In the genomic region with DNA sequence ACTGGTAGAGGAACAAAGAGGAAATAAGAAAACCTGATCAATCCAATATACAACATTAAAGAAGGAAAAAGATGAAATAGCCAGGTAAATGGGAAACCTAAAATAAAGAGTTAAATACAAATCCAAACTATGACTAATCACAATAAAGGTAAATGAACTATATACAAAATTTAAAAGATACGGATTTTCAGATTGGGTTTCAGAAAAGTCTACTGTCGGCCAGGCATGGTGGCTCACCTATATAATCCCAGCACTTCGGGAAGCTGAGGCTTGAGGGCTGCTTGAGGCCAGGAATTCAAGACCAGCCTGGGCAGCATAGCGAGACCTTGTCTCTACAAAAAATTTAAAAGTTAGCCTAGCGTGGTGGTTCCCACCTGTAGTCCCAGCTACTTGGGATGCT, we compare ENCODE assay signal across 12 cellular contexts. TPM values are rescaled to one million over a fixed set of nuclear protein-coding genes. Genes with fewer than 3 reads are reported as not detected.
"Had no signal": no experiment of that assay in that cellular context is flagged by ENCODE, and none has a peak within 500 bp of the region (broad histone marks: within the 10 kb centered on the region; RNA-seq: fewer than 3 reads in every experiment).

No MANE protein-coding gene starts in this region.

- ATAC-seq: GM23338, HCT116 had no signal

- DNase-seq: GM23248, GOT3, H7, H9, HCEC 1CT, HFFc6 had no signal

- H3K9ac ChIP-seq: GM23248 had no signal

- H3K4me3 ChIP-seq: GM23248, GM23338, HAP-1 had no signal

- H3K27ac ChIP-seq: GM23248 had no signal

- H3K4me1 ChIP-seq: HAP-1 had no signal

- H3K36me3 ChIP-seq: HAP-1 had no signal

- H3K4me3 Mint-ChIP-seq: GM23338, H9, HFFc6 had no signal

- H3K4me2 ChIP-seq: GM23338 had no signal

- H3K27ac Mint-ChIP-seq: GM23338, H9, HFFc6 had no signal

- FAIRE-seq: H1, H54 had no signal

- H3K9me3 ChIP-seq: HAP-1 had no signal

- H2AFZ ChIP-seq: GM23248, GM23338 had no signal

- H3K9me3 Mint-ChIP-seq: GM23338, HFFc6 had no signal

RNA-seq across cellular contexts. Expression of a gene that starts 39.9 kb away (rescaled TPM):
- total RNA-seq: GM23248, H4, HFFc6 had no signal
- polyA plus RNA-seq: GM23248 had no signal
